16 cellular contexts compared by ENCODE assay signal in genomic region chr14:33369972-33370371, GRCh38.
A peak's percentile ranks its signal among the peaks of the same experiment; 100 is the strongest.
DNase-seq lines count a peak whose midpoint lies in the region; ATAC-seq and TF ChIP-seq lines count a peak whose summit lies in the region.
"Had no signal": no experiment of that assay in that cellular context is flagged by ENCODE, and none has a peak within 500 bp of the region (broad histone marks: within the 10 kb centered on the region; RNA-seq: fewer than 3 reads in every experiment).

No MANE protein-coding gene starts in this region.

- no peaks in the 10 kb centered on the region for H3K9me3 ChIP-seq in MM.1S (replicated peaks; ENCODE audit: insufficient read depth, low read length)
- H3K9me3 ChIP-seq: thoracic aorta had no signal

- H3K4me1 ChIP-seq in MM.1S (ENCODE audit: low read length): no peaks in the 10 kb centered on the region

- no peaks in the 10 kb centered on the region for H3K9me2 ChIP-seq in MM.1S (replicated peaks; ENCODE audit: insufficient read depth, low read length)

- ATAC-seq in GM21381 (IDR thresholded peaks at IDR 0.05; ENCODE audit: unreplicated experiment): peak; percentile 88
- peak; percentile 92 for ATAC-seq in HG02981 (IDR thresholded peaks at IDR 0.05; ENCODE audit: unreplicated experiment)
- ATAC-seq: T-cell had no signal

- no peaks in the 10 kb centered on the region for H4K20me1 ChIP-seq in MM.1S (ENCODE audit: insufficient read depth, low read length)

- no peak overlapping the region for H2AFZ ChIP-seq in MM.1S (ENCODE audit: low read length)

- in situ Hi-C loops in GM13977 (cut with MboI; ENCODE audit: low pct_unique_long_range_greater_than_20kb, low sequenced_read_pairs, unreplicated experiment) (no loop called here), KBM-7 (cut with MboI; ENCODE audit: low pct_unique_long_range_greater_than_20kb, low sequenced_read_pairs) (no loop called here)

- H3K9ac ChIP-seq in MM.1S (ENCODE audit: low read length): no peak overlapping the region

- H3K4me2 ChIP-seq in MM.1S (ENCODE audit: low read depth, low read length): no peak overlapping the region

- no peak overlapping the region for H3K27ac ChIP-seq in MM.1S (ENCODE audit: low read length)
- H3K27ac ChIP-seq: epithelial cell of prostate, thoracic aorta had no signal

- no peaks in the 10 kb centered on the region for H3K36me3 ChIP-seq in MM.1S (replicated peaks; ENCODE audit: insufficient read depth, low read length)
- H3K36me3 ChIP-seq: thoracic aorta had no signal

- no peak overlapping the region for H3K4me3 ChIP-seq in MM.1S (ENCODE audit: low read length)
- H3K4me3 ChIP-seq: thoracic aorta had no signal

- H3K27me3 ChIP-seq in MM.1S (replicated peaks; ENCODE audit: insufficient read depth, low read length): no peaks in the 10 kb centered on the region

- H3F3A ChIP-seq in MM.1S (ENCODE audit: insufficient read depth, low read length): no peaks in the 10 kb centered on the region

- H3K79me2 ChIP-seq in MM.1S (ENCODE audit: low read length): no peaks in the 10 kb centered on the region

- TF ChIP-seq CTCF in GM13977 (IDR thresholded peaks at IDR 0.05; ENCODE audit: extremely low read depth, insufficient read depth, missing control alignments): no peak
- no peak for TF ChIP-seq CTCF in MM.1S (IDR thresholded peaks at IDR 0.05; ENCODE audit: low read length)

- peak; percentile 4 for DNase-seq in GM13977 (ENCODE audit: low spot score)
- peak; percentile 9 for DNase-seq in KBM-7
- DNase-seq in NCI-H446 treated with DMSO at 0.1 percent for 48 hours (lab: John Stamatoyannopoulos, UW): no peak
- no peak for DNase-seq in MM.1S
- no peak for DNase-seq in stimulated activated CD8-positive, alpha-beta memory T cell treated with anti-CD3 and anti-CD28 coated beads, Interleukin-4, amount 100 ng/mL, for 48 hours
- DNase-seq in effector CD8-positive, alpha-beta T cell (lab: John Stamatoyannopoulos, UW): no peak
- DNase-seq: activated CD4-positive, alpha-beta T cell treated with anti-CD3 and anti-CD28 coated beads, Interleukin-2, amount 50 U/mL, for 48 hours; activated naive CD4-positive, alpha-beta T cell treated with anti-CD3 and anti-CD28 coated beads, Interleukin-2, amount 10 ng/mL, durations not matched to agents 7 days and 5 days; caudate nucleus; DMS153; NCI-H1436; T-cell had no signal

Comparison
In these comparisons a context has a peak if more than half of its experiments do, and no peak if none do; other contexts are left out.
1. DNase-seq: peak in GM13977 (single experiment) and KBM-7 (single experiment); none in NCI-H446 treated with DMSO at 0.1 percent for 48 hours (single experiment), MM.1S (single experiment), stimulated activated CD8-positive, alpha-beta memory T cell treated with anti-CD3 and anti-CD28 coated beads, Interleukin-4, amount 100 ng/mL, for 48 hours (single experiment) and effector CD8-positive, alpha-beta T cell (single experiment).